ENCODE assay signal across 16 cellular contexts in genomic region chr4:25367877-25368276, GRCh38. TPM values are rescaled to one million over a fixed set of nuclear protein-coding genes. Genes with fewer than 3 reads are reported as not detected.
DNase-seq lines count a peak whose midpoint lies in the region; ATAC-seq and TF ChIP-seq lines count a peak whose summit lies in the region.
"Had no signal": no experiment of that assay in that cellular context is flagged by ENCODE, and none has a peak within 500 bp of the region (broad histone marks: within the 10 kb centered on the region; RNA-seq: fewer than 3 reads in every experiment).

No MANE protein-coding gene starts in this region.

- H3K9ac ChIP-seq in HUES48 (ENCODE audit: low read depth, low read length) = no peak overlapping the region
- H3K9ac ChIP-seq in parathyroid adenoma = no peak overlapping the region
- H3K9ac ChIP-seq: KMS-11 had no signal

- H3K36me3 ChIP-seq in HUES48 (ENCODE audit: control insufficient read depth, insufficient read depth, low read length) = peaks cover 16% of the 10 kb centered on the region
- no peaks in the 10 kb centered on the region for H3K36me3 ChIP-seq in hepatocyte (replicated peaks; ENCODE audit: insufficient read depth, low read depth)
- H3K36me3 ChIP-seq in parathyroid adenoma (ENCODE audit: control insufficient read depth, insufficient read depth, low read length) = no peaks in the 10 kb centered on the region

- H3K79me2 ChIP-seq in hepatocyte = no peaks in the 10 kb centered on the region
- H3K79me2 ChIP-seq in parathyroid adenoma = no peaks in the 10 kb centered on the region

- H3K9me2 ChIP-seq in hepatocyte (replicated peaks; ENCODE audit: insufficient read depth) = no peaks in the 10 kb centered on the region

- H3K27me3 ChIP-seq in HUES48 (ENCODE audit: control insufficient read depth, insufficient read depth, low read length) (no peaks in the 10 kb centered on the region), hepatocyte (no peaks in the 10 kb centered on the region), parathyroid adenoma (ENCODE audit: control insufficient read depth, insufficient read depth, low read length) (no peaks in the 10 kb centered on the region)

- H3K4me3 ChIP-seq in HUES48 (ENCODE audit: low read depth, low read length) (no peak overlapping the region), hepatocyte (no peak overlapping the region), parathyroid adenoma (ENCODE audit: low read depth, low read length) (peak overlapping the region; percentile 14)
- H3K4me3 ChIP-seq: GM23338 had no signal

- no peak for ATAC-seq in HG03039 (IDR thresholded peaks at IDR 0.05; ENCODE audit: unreplicated experiment)
- ATAC-seq in GM19035 (IDR thresholded peaks at IDR 0.05; ENCODE audit: unreplicated experiment) = no peak
- ATAC-seq: GM23338 had no signal

- H3K9me3 ChIP-seq in HUES48 (ENCODE audit: control insufficient read depth, insufficient read depth, low read length) (no peaks in the 10 kb centered on the region), hepatocyte (ENCODE audit: low read depth) (no peaks in the 10 kb centered on the region), parathyroid adenoma (ENCODE audit: control insufficient read depth, low read length) (no peaks in the 10 kb centered on the region)
- H3K9me3 ChIP-seq: Caco-2 had no signal

- no peak for TF ChIP-seq CTCF in VCaP (conservative IDR thresholded peaks at IDR 0.05)
- no peak for TF ChIP-seq CTCF in hepatocyte (IDR thresholded peaks at IDR 0.05; ENCODE audit: poor library complexity)
- TF ChIP-seq CTCF in parathyroid adenoma (IDR thresholded peaks at IDR 0.05) = no peak

- H2AFZ ChIP-seq in hepatocyte = no peak overlapping the region
- no peak overlapping the region for H2AFZ ChIP-seq in parathyroid adenoma
- H2AFZ ChIP-seq: GM23338 had no signal

- H3K27ac ChIP-seq in HUES48 (ENCODE audit: low read depth, low read length) = peak overlapping the region; percentile 12
- H3K27ac ChIP-seq in VCaP = peak overlapping the region; percentile 61
- H3K27ac ChIP-seq in hepatocyte = peak overlapping the region; percentile 3
- peak overlapping the region; percentile 79 for H3K27ac ChIP-seq in parathyroid adenoma
- H3K27ac ChIP-seq in caudate nucleus (ENCODE audit: low read depth, low read length) = no peak overlapping the region
- H3K27ac ChIP-seq: C4-2B, HL-60, KMS-11 had no signal

- H3K4me2 ChIP-seq in hepatocyte (peak overlapping the region; percentile 55), parathyroid adenoma (ENCODE audit: low read length) (peak overlapping the region; percentile 57)
- H3K4me2 ChIP-seq: GM23338, KMS-11 had no signal

- H3K4me1 ChIP-seq in HUES48 (ENCODE audit: control insufficient read depth, insufficient read depth, low read length) (peaks cover 11% of the 10 kb centered on the region), hepatocyte (ENCODE audit: insufficient read depth) (peaks cover 10% of the 10 kb centered on the region), parathyroid adenoma (peaks cover 12% of the 10 kb centered on the region)

- no peak for DNase-seq in hepatocyte (ENCODE audit: low spot score)
- no peak for DNase-seq in NCI-H748 (lab: John Stamatoyannopoulos, UW; ENCODE audit: unreplicated experiment)
- no peak for DNase-seq in caudate nucleus (lab: John Stamatoyannopoulos, UW)
- DNase-seq: AML-193; CD4-positive, alpha-beta T cell; HCEC 1CT had no signal

- H4K20me1 ChIP-seq in hepatocyte (ENCODE audit: insufficient read depth, poor library complexity, severe bottlenecking) = no peaks in the 10 kb centered on the region

RNA-seq across cellular contexts. Expression of gene ANAPC4, which starts 9.2 kb away (rescaled TPM):
- total RNA-seq in hepatocyte = 19.7 and 23.1 TPM in 2 replicates
- 18.6 and 20.5 TPM in 2 replicates for polyA plus RNA-seq in hepatocyte

RNA-seq across cellular contexts. Expression of gene ZCCHC4, which starts 55.3 kb away (rescaled TPM):
- total RNA-seq in hepatocyte = 9.1 and 13.0 TPM in 2 replicates
- 3.9 and 4.7 TPM in 2 replicates for polyA plus RNA-seq in hepatocyte
